Comparison of ENCODE assay signal across 1 cellular context in genomic region chr11:73306977-73307322, GRCh38.
TF ChIP-seq lines count a peak whose summit lies in the region.

No MANE protein-coding gene starts in this region.

TF ChIP-seq in GM12878, 131 proteins besides CTCF, POLR2A, EP300 and RAD21 (continued from another document):
- TF ChIP-seq SMARCA5 (IDR thresholded peaks at IDR 0.05) (0 out of 2 replicates have a peak, but pooled peaks have one; percentile 20), ZBTB40 (IDR thresholded peaks at IDR 0.05; ENCODE audit: borderline replicate concordance) (no peak), SIX5 (IDR thresholded peaks at IDR 0.05; ENCODE audit: low read depth, low read length, severe bottlenecking) (no peak)
